Comparison of ENCODE assay signal across 19 cellular contexts in the genomic region with DNA sequence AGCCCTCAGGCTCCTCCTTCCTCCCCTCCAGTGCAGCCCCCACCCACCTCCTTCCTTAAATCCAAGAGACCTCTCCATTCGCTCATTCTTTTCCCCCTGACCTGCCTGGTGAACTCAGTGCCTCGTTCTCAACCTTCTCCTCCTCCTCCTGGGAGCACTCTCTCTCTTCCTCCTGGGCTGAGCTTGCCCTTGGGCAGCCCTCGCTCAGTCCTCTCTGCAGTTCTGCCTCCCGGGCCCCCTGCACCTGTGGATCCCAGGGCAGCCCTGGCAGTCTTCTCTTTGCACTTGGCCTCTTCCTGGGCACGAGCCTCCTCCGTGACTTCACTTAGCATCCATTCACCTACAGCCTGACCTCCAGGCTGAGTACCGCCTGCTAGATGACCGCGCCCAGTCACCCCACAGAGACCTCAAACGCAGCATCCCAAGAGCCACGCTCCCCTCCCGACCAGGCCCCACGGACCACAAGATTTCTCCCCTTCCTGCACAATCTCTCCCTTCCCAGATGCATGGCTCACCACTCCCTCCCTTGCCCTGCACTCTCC.
"Had no signal": no experiment of that assay in that cellular context is flagged by ENCODE, and none has a peak within 500 bp of the region (broad histone marks: within the 10 kb centered on the region; RNA-seq: fewer than 3 reads in every experiment).

No MANE protein-coding gene starts in this region.

- H3K27me3 ChIP-seq: adrenal gland, heart right ventricle, left lung, spleen, suprapubic skin, upper lobe of right lung had no signal

- H3K36me3 ChIP-seq: adrenal gland, heart right ventricle, left lung, spleen, suprapubic skin, upper lobe of right lung had no signal

- H3K27ac ChIP-seq: adrenal gland, heart right ventricle, left lung, psoas muscle, suprapubic skin, upper lobe of right lung, VCaP had no signal

- DNase-seq: activated CD8-positive, alpha-beta memory T cell treated with anti-CD3 and anti-CD28 coated beads, Interleukin-2, amount 50 U/mL, for 48 hours; activated CD8-positive, alpha-beta T cell treated with anti-CD3 and anti-CD28 coated beads, Interleukin-2, amount 10 ng/mL, durations not matched to agents 7 days and 5 days; activated naive CD4-positive, alpha-beta T cell treated with anti-CD3 and anti-CD28 coated beads for 36 hours; adrenal gland; central memory CD4-positive, alpha-beta T cell; cortex of kidney; effector memory CD4-positive, alpha-beta T cell; heart right ventricle; islet precursor cell; psoas muscle; spleen; stimulated activated CD4-positive, alpha-beta T cell treated with anti-CD3 and anti-CD28 coated beads, Interleukin-1b, Interleukin-23, amount 100 ng/mL, for 48 hours; stimulated activated naive CD4-positive, alpha-beta T cell treated with Interleukin-2 at 50 U/mL for 16 hours; T-helper 9 cell; upper lobe of right lung had no signal

- H3K4me1 ChIP-seq: adrenal gland, left lung, psoas muscle, suprapubic skin, upper lobe of right lung had no signal

- H3K36me3 Mint-ChIP-seq: memory B cell had no signal

- H3K27ac Mint-ChIP-seq: activated CD8-positive, alpha-beta T cell treated with anti-CD3 and anti-CD28 coated beads, Interleukin-2, amount 10 ng/mL, durations not matched to agents 7 days and 5 days; activated naive CD4-positive, alpha-beta T cell treated with anti-CD3 and anti-CD28 coated beads for 36 hours; memory B cell had no signal

- H3K4me3 ChIP-seq: adrenal gland, heart right ventricle, left lung, psoas muscle, spleen, suprapubic skin, upper lobe of right lung had no signal

- H3K9me3 Mint-ChIP-seq: activated naive CD4-positive, alpha-beta T cell treated with anti-CD3 and anti-CD28 coated beads for 36 hours; memory B cell had no signal

- H3K4me3 Mint-ChIP-seq: activated CD8-positive, alpha-beta T cell treated with anti-CD3 and anti-CD28 coated beads, Interleukin-2, amount 10 ng/mL, durations not matched to agents 7 days and 5 days; activated naive CD4-positive, alpha-beta T cell treated with anti-CD3 and anti-CD28 coated beads for 36 hours; memory B cell had no signal

- H3K9me3 ChIP-seq: adrenal gland, heart right ventricle, left lung, psoas muscle, spleen, suprapubic skin, upper lobe of right lung had no signal
